Comparison of ENCODE assay signal across 10 cellular contexts in the genomic region with DNA sequence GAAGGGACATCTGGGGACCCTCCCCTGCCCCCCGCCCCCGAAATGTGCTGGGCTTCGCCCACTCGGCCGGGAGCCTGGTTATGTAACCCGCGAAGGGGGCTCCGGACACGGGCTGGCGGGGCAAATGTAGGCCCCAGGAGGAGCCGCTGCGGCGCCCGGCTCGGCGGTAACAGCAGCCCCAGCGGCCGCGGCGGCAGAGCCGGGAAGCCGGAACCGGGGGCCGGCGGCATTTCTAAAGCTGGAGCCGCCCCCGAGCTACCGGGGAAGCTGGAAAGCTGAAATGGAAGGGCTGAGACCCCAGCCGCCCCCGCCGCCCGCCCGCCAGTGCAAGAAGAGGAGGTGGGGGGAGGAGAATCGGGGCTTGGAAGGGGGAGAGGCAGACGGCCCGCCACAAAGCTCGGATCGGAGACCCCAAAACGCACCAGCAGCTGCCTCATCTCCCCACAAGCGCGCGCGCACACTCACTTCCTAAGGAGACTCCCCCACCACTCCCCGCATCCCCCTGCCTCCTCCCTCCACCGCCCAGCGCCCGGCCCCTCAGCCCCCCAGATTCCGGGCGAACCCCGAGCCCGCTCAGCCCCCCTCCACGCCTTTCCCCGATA. TPM values are rescaled to one million over a fixed set of nuclear protein-coding genes. Genes with fewer than 3 reads are reported as not detected.
DNase-seq lines count a peak whose midpoint lies in the region; ATAC-seq and FAIRE-seq lines count a peak whose summit lies in the region.
"Had no signal": no experiment of that assay in that cellular context is flagged by ENCODE, and none has a peak within 500 bp of the region (broad histone marks: within the 10 kb centered on the region; RNA-seq: fewer than 3 reads in every experiment).

No MANE protein-coding gene starts in this region.

- ATAC-seq in HG02571 (IDR thresholded peaks at IDR 0.05; ENCODE audit: unreplicated experiment) = no peak

- no peaks in the 10 kb centered on the region for H3K27me3 ChIP-seq in skeletal muscle satellite cell (ENCODE audit: control insufficient read depth, insufficient read depth, low read length)

- peak overlapping the region; percentile 92 for H3K4me3 ChIP-seq in iPS-11a (ENCODE audit: low read depth, low read length)
- peak overlapping the region; percentile 73 for H3K4me3 ChIP-seq in skeletal muscle satellite cell (ENCODE audit: low read length)

- H3K27ac ChIP-seq in angular gyrus (ENCODE audit: low read depth, low read length) = peak overlapping the region; percentile 68

- H3K4me1 ChIP-seq in skeletal muscle satellite cell (ENCODE audit: control insufficient read depth, insufficient read depth, low read length) = peaks cover 49% of the 10 kb centered on the region

- peaks cover 5% of the 10 kb centered on the region for H3K36me3 ChIP-seq in skeletal muscle satellite cell (ENCODE audit: insufficient read depth, low read length)

- FAIRE-seq in GM19239 (lab: Jason Lieb, UNC) = no peak
- FAIRE-seq: A204.1, endometrium had no signal

- peak overlapping the region; percentile 97 for H3K4me2 ChIP-seq in skeletal muscle satellite cell (ENCODE audit: low read length)

- DNase-seq in DMS 273 (lab: John Stamatoyannopoulos, UW; ENCODE audit: unreplicated experiment) (peak; percentile 52), DMS 273 treated with DMSO at 0.1 percent for 48 hours (lab: John Stamatoyannopoulos, UW) (no peak), RKO (ENCODE audit: low spot score) (peak; percentile 50), GM19239 (ENCODE audit: insufficient read length, low spot score) (no peak)

- H3K9me3 ChIP-seq in skeletal muscle satellite cell (replicated peaks; ENCODE audit: low read length) = no peaks in the 10 kb centered on the region

- H3K9ac ChIP-seq in skeletal muscle satellite cell (ENCODE audit: low read depth, low read length) = peak overlapping the region; percentile 81

RNA-seq across cellular contexts. Expression of a gene that starts 1.5 kb away (rescaled TPM):
- total RNA-seq in skeletal muscle satellite cell (2012; rRNA removed) = 23.3 and 37.1 TPM in 2 replicates

RNA-seq across cellular contexts. Expression of a gene that starts 47.0 kb away (rescaled TPM):
- 9.9 and 12.0 TPM in 2 replicates for total RNA-seq in skeletal muscle satellite cell (2012; rRNA removed)

Comparison
In these comparisons a context has a peak if more than half of its experiments do, and no peak if none do; other contexts are left out.
1. DNase-seq: peak in DMS 273 (single experiment) and RKO (single experiment); none in DMS 273 treated with DMSO at 0.1 percent for 48 hours (single experiment) and GM19239 (single experiment).